In the genomic region with DNA sequence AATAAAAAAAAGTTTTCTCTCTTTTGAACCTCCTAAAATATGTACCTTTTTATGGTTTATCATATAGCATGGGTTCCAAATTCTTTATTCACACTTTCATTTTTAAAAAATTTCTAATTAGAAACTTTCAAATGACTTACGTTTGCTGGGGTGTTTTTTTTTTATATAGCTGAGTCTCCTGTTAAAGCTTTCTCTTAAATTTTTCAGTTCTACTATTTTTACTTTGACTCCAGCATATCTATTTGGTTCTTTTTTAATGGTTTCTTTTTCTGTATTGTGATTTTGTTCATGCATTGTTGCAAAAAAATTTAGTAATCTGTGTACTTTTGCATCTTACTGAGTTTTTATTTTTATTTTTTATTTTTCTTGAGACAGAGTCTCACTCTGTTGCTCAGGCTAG, we compare ENCODE assay signal across 24 cellular contexts. TPM values are rescaled to one million over a fixed set of nuclear protein-coding genes. Genes with fewer than 3 reads are reported as not detected.
DNase-seq lines count a peak whose midpoint lies in the region; ATAC-seq, FAIRE-seq and TF ChIP-seq lines count a peak whose summit lies in the region.
"Had no signal": no experiment of that assay in that cellular context is flagged by ENCODE, and none has a peak within 500 bp of the region (broad histone marks: within the 10 kb centered on the region; RNA-seq: fewer than 3 reads in every experiment).

No MANE protein-coding gene starts in this region.

- POLR2A ChIA-PET in HepG2 (lab: Yijun Ruan, JAX), result no interaction called here

- DNase-seq in HepG2 (ENCODE audit: low spot score), result no peak
- DNase-seq in RKO (ENCODE audit: low spot score), result peak; percentile 0
- no peak for DNase-seq in activated naive CD4-positive, alpha-beta T cell treated with anti-CD3 and anti-CD28 coated beads for 36 hours
- no peak for DNase-seq in natural killer cell treated with Interleukin-12 subunit alpha and Interleukin-12 subunit beta and Interleukin-15 and Interleukin-18, amount 100 ng/mL, for 72 hours (ENCODE audit: low spot score)
- DNase-seq: AML-193; CD8-positive, alpha-beta T cell; COR-L47; DMS 273 treated with DMSO at 0.1 percent for 48 hours; DMS53; GDM1; GM23248; HCEC 1CT; HFFc6; KG1 had no signal

- H3K4me3 Mint-ChIP-seq in activated naive CD4-positive, alpha-beta T cell treated with anti-CD3 and anti-CD28 coated beads for 36 hours, result no peak overlapping the region
- H3K4me3 Mint-ChIP-seq in natural killer cell treated with Interleukin-12 subunit alpha and Interleukin-12 subunit beta and Interleukin-15 and Interleukin-18, amount 100 ng/mL, for 72 hours, result no peak overlapping the region
- H3K4me3 Mint-ChIP-seq: CD8-positive, alpha-beta T cell; HFFc6 had no signal

- TF ChIP-seq RAD21 in liver (IDR thresholded peaks at IDR 0.05) (no peak), HepG2 (CRISPR knock-in tag; IDR thresholded peaks at IDR 0.05) (no peak)

- H3K4me1 ChIP-seq in liver (ENCODE audit: control insufficient read depth in 4 of 4, insufficient read depth in 4 of 4, low read length in 3 of 4), result no peaks in the 10 kb centered on the region
- H3K4me1 ChIP-seq in HepG2 (ENCODE audit: insufficient read depth, low read length), result no peaks in the 10 kb centered on the region
- H3K4me1 ChIP-seq in muscle layer of duodenum (ENCODE audit: control insufficient read depth in 1 of 2, insufficient read depth in 2 of 2, low read length in 2 of 2), result no peaks in the 10 kb centered on the region
- H3K4me1 ChIP-seq: A549 had no signal

- in situ Hi-C loops in HepG2 (cut with HindIII; ENCODE audit: extremely low pct_ligation_motif_present, low pct_unique_long_range_greater_than_20kb), result no loop called here

- ATAC-seq in HepG2, result no peak
- ATAC-seq in HG02678 (IDR thresholded peaks at IDR 0.05; ENCODE audit: unreplicated experiment), result no peak
- ATAC-seq in HG03469 (IDR thresholded peaks at IDR 0.05; ENCODE audit: unreplicated experiment), result no peak
- ATAC-seq in natural killer cell treated with Interleukin-12 subunit alpha and Interleukin-12 subunit beta and Interleukin-15 and Interleukin-18, amount 100 ng/mL, for 72 hours, result no peak
- ATAC-seq: A549; CD8-positive, alpha-beta T cell had no signal

- peaks cover 55% of the 10 kb centered on the region for H3K9me3 Mint-ChIP-seq in activated naive CD4-positive, alpha-beta T cell treated with anti-CD3 and anti-CD28 coated beads for 36 hours
- H3K9me3 Mint-ChIP-seq in natural killer cell treated with Interleukin-12 subunit alpha and Interleukin-12 subunit beta and Interleukin-15 and Interleukin-18, amount 100 ng/mL, for 72 hours, result peaks cover 11% of the 10 kb centered on the region

- H3K9me3 ChIP-seq in liver (ENCODE audit: control insufficient read depth in 4 of 4, low read length in 3 of 4) (peaks cover 30 to 72% (median 47%) of the 10 kb centered on the region in 4 donors), HepG2 (ENCODE audit: low read length) (peaks cover 86% of the 10 kb centered on the region), muscle layer of duodenum (ENCODE audit: control insufficient read depth in 1 of 2, low read length in 2 of 2) (peaks cover 48 to 68% of the 10 kb centered on the region in 2 donors)

- no peak overlapping the region for H2AFZ ChIP-seq in HepG2 (ENCODE audit: low read length)
- H2AFZ ChIP-seq: GM23248 had no signal

- WGBS in liver, result 92% methylated on average over 1 of the region's 1 CpG
- WGBS in HepG2 (ENCODE audit: low lambda C conversion rate), result 0% methylated on average over 1 of the region's 1 CpG

- TF ChIP-seq EP300 in HepG2 (IDR thresholded peaks at IDR 0.05; ENCODE audit: low read depth in 2 of 2, low read length in 2 of 2) (no peak), HepG2 (CRISPR knock-in tag; IDR thresholded peaks at IDR 0.05; ENCODE audit: borderline replicate concordance) (no peak)

- no peak overlapping the region for H3K4me2 ChIP-seq in HepG2 (ENCODE audit: low read depth, low read length)
- H3K4me2 ChIP-seq: A549 had no signal

- no peak for FAIRE-seq in HepG2 (lab: Jason Lieb, UNC)
- FAIRE-seq: A549, GM12892, GM18507, HTR-8/SVneo had no signal

- no peaks in the 10 kb centered on the region for H3K27me3 Mint-ChIP-seq in activated naive CD4-positive, alpha-beta T cell treated with anti-CD3 and anti-CD28 coated beads for 36 hours (ENCODE audit: low read depth)
- H3K27me3 Mint-ChIP-seq in natural killer cell treated with Interleukin-12 subunit alpha and Interleukin-12 subunit beta and Interleukin-15 and Interleukin-18, amount 100 ng/mL, for 72 hours, result no peaks in the 10 kb centered on the region
- H3K27me3 Mint-ChIP-seq: IgD-negative memory B cell had no signal

- H3K27me3 ChIP-seq in liver (ENCODE audit: control insufficient read depth in 4 of 4, insufficient read depth in 4 of 4, low read length in 3 of 4) (no peaks in the 10 kb centered on the region), HepG2 (ENCODE audit: control insufficient read depth in 1 of 2, insufficient read depth in 2 of 2, low read length in 2 of 2) (no peaks in the 10 kb centered on the region), muscle layer of duodenum (ENCODE audit: low read depth, low read length) (no peaks in the 10 kb centered on the region)

- H3K27ac Mint-ChIP-seq in activated naive CD4-positive, alpha-beta T cell treated with anti-CD3 and anti-CD28 coated beads for 36 hours, result no peak overlapping the region
- no peak overlapping the region for H3K27ac Mint-ChIP-seq in natural killer cell treated with Interleukin-12 subunit alpha and Interleukin-12 subunit beta and Interleukin-15 and Interleukin-18, amount 100 ng/mL, for 72 hours
- H3K27ac Mint-ChIP-seq: CD8-positive, alpha-beta T cell; HFFc6; IgD-negative memory B cell had no signal

- H3K4me1 Mint-ChIP-seq in activated naive CD4-positive, alpha-beta T cell treated with anti-CD3 and anti-CD28 coated beads for 36 hours (ENCODE audit: low read depth), result peaks cover 2% of the 10 kb centered on the region
- no peaks in the 10 kb centered on the region for H3K4me1 Mint-ChIP-seq in natural killer cell treated with Interleukin-12 subunit alpha and Interleukin-12 subunit beta and Interleukin-15 and Interleukin-18, amount 100 ng/mL, for 72 hours (ENCODE audit: low read depth in 2 of 2)

- no peak for TF ChIP-seq POLR2A in HepG2 (IDR thresholded peaks at IDR 0.05; ENCODE audit: insufficient read depth in 1 of 2, low read depth in 2 of 2, low read length in 2 of 2)

- H3K9ac ChIP-seq in liver (ENCODE audit: low read depth in 1 of 2, low read length in 2 of 2) (no peak overlapping the region), HepG2 (ENCODE audit: insufficient read depth, low read depth, low read length) (no peak overlapping the region)
- H3K9ac ChIP-seq: GM23248 had no signal

- peaks cover 77% of the 10 kb centered on the region for H3K36me3 Mint-ChIP-seq in activated naive CD4-positive, alpha-beta T cell treated with anti-CD3 and anti-CD28 coated beads for 36 hours (ENCODE audit: low read depth)
- peaks cover 40% of the 10 kb centered on the region for H3K36me3 Mint-ChIP-seq in natural killer cell treated with Interleukin-12 subunit alpha and Interleukin-12 subunit beta and Interleukin-15 and Interleukin-18, amount 100 ng/mL, for 72 hours

- no peaks in the 10 kb centered on the region for H4K20me1 ChIP-seq in HepG2 (ENCODE audit: insufficient read depth, low read length)

- no peak for TF ChIP-seq CTCF in liver (IDR thresholded peaks at IDR 0.05; ENCODE audit: low read depth, low read length, missing input control)
- TF ChIP-seq CTCF in HepG2 (CRISPR knock-in tag; IDR thresholded peaks at IDR 0.05), result no peak

- intact Hi-C loops in HepG2 (cut with micrococcal nuclease; ENCODE audit: unreplicated experiment), result no loop called here
- intact Hi-C loops in activated naive CD4-positive, alpha-beta T cell treated with anti-CD3 and anti-CD28 coated beads for 36 hours (cut with micrococcal nuclease), result no loop called here

- CTCF ChIA-PET in HepG2 (lab: Yijun Ruan, JAX; ENCODE audit: low intra/inter-chr PET ratio, low total read pairs), result no interaction called here
- CTCF ChIA-PET in activated naive CD4-positive, alpha-beta T cell treated with anti-CD3 and anti-CD28 coated beads for 36 hours (lab: Charles Lee), result interaction anchor here (0.6 kb wide), 1 partner anchor 71 kb away, joined by 4 read pairs; no protein-coding TSS in a partner anchor

- BruUV-seq in HepG2 (replicated peaks; lab: Mats Ljungman, UMichigan), result no TSS peak

- H3K27ac ChIP-seq in liver (ENCODE audit: low read depth in 1 of 2, low read length in 2 of 2) (no peak overlapping the region), HepG2 (ENCODE audit: extremely low read length, insufficient read depth, low read length) (no peak overlapping the region), muscle layer of duodenum (ENCODE audit: low read length) (no peak overlapping the region)
- H3K27ac ChIP-seq: 22Rv1, A549, GM23248 had no signal

- H3K4me3 ChIP-seq in liver (ENCODE audit: low read depth in 1 of 3, low read length in 3 of 3), result peak overlapping the region in 2 of 3 donors; percentile 36 to 74
- no peak overlapping the region for H3K4me3 ChIP-seq in HepG2 (replicated peaks in 1 of 3; ENCODE audit: insufficient read depth in 1 of 3, low read depth in 2 of 3, low read length in 3 of 3)
- peak overlapping the region; percentile 27 to 48 for H3K4me3 ChIP-seq in muscle layer of duodenum (ENCODE audit: low read depth in 1 of 2, low read length in 2 of 2)
- H3K4me3 ChIP-seq: A549, GM23248 had no signal

- peaks cover 6 to 39% (median 25%) of the 10 kb centered on the region in 4 donors for H3K36me3 ChIP-seq in liver (ENCODE audit: control insufficient read depth in 4 of 4, insufficient read depth in 3 of 4, low read depth in 1 of 4, low read length in 3 of 4)
- no peaks in the 10 kb centered on the region for H3K36me3 ChIP-seq in HepG2 (replicated peaks in 1 of 2; ENCODE audit: control insufficient read depth in 1 of 2, insufficient read depth in 2 of 2, low read length in 2 of 2)
- H3K36me3 ChIP-seq in muscle layer of duodenum (ENCODE audit: control insufficient read depth in 1 of 2, insufficient read depth in 2 of 2, low read length in 2 of 2), result peaks cover 0 to 86% of the 10 kb centered on the region in 2 donors

- H3K79me2 ChIP-seq in HepG2 (ENCODE audit: insufficient read depth, low read length), result no peaks in the 10 kb centered on the region

RNA-seq across cellular contexts. Expression of gene ZNF718, which starts 22.3 kb away (rescaled TPM):
- total RNA-seq in liver (1 to 10 TPM; 3.7 to 6.5 TPM), HepG2 (2016; rRNA removed; fragmentation: Illumina TruSeq; extraction: Trizol) (not detected in 2 replicates)
- polyA plus RNA-seq in liver (1 to 10 TPM in 1 of 2 donors, under 1 TPM in 1; 0.50 to 1.1 TPM), HepG2 (2011; rRNA removed) (not detected in 2 replicates)
- total RNA-seq in HepG2 (2016; cell fraction: cytosol; rRNA removed; fragmentation: Illumina TruSeq; extraction: Trizol; ENCODE audit: low read depth), result not detected in 2 replicates
- not detected in 2 replicates for total RNA-seq in HepG2 (2016; cell fraction: insoluble cytoplasmic fraction; rRNA removed; fragmentation: Illumina TruSeq; extraction: Trizol)
- total RNA-seq in HepG2 (2016; cell fraction: membrane; rRNA removed; fragmentation: Illumina TruSeq; extraction: Trizol), result not detected in 2 replicates
- total RNA-seq in HepG2 (2016; cell fraction: nucleus; rRNA removed; fragmentation: Illumina TruSeq; extraction: Trizol), result not detected in 2 replicates
- polyA plus RNA-seq in HepG2 (2011; cell fraction: cytosol; rRNA removed), result not detected in 2 replicates
- not detected in 2 replicates for polyA plus RNA-seq in HepG2 (2011; cell fraction: nucleus; rRNA removed)
- not detected in 2 replicates for polyA plus RNA-seq in HepG2 (2012)
- polyA plus RNA-seq in HepG2 (2016; cell fraction: cytosol; fragmentation: Illumina TruSeq; extraction: Trizol; ENCODE audit: low read depth), result not detected in 2 replicates
- not detected in 2 replicates for polyA plus RNA-seq in HepG2 (2016; cell fraction: insoluble cytoplasmic fraction; fragmentation: Illumina TruSeq; extraction: Trizol; ENCODE audit: low read depth)
- not detected in 2 replicates for polyA plus RNA-seq in HepG2 (2016; cell fraction: membrane; fragmentation: Illumina TruSeq; extraction: Trizol; ENCODE audit: low read depth)
- not detected in 2 replicates for polyA plus RNA-seq in HepG2 (2016; cell fraction: nucleus; fragmentation: Illumina TruSeq; extraction: Trizol; ENCODE audit: insufficient read depth, low read depth)
- polyA minus RNA-seq in HepG2 (2011; rRNA and poly(A)+ RNA removed; ENCODE audit: low replicate concordance), result 2.2 TPM in 1 of 2 replicates, not detected in the other
- not detected in 2 replicates for polyA minus RNA-seq in HepG2 (2011; cell fraction: cytosol; rRNA and poly(A)+ RNA removed)
- polyA minus RNA-seq in HepG2 (2011; cell fraction: nucleus; rRNA and poly(A)+ RNA removed), result not detected in 2 replicates
- 10 to 100 TPM; 12.2 to 12.8 TPM for total RNA-seq in activated naive CD4-positive, alpha-beta T cell treated with anti-CD3 and anti-CD28 coated beads for 36 hours
- total RNA-seq in natural killer cell treated with Interleukin-12 subunit alpha and Interleukin-12 subunit beta and Interleukin-15 and Interleukin-18, amount 100 ng/mL, for 72 hours, result 10 to 100 TPM; 10.4 to 10.8 TPM

Comparison
In these comparisons a context has a peak if more than half of its experiments do, and no peak if none do; other contexts are left out.
1. H3K4me3 ChIP-seq: peak in liver (2 of 3) and muscle layer of duodenum (2 of 2); none in HepG2 (0 of 3).